Comparison of ENCODE assay signal across 36 cellular contexts in genomic region chr5:164580155-164580554, GRCh38.
"Had no signal": no experiment of that assay in that cellular context is flagged by ENCODE, and none has a peak within 500 bp of the region (broad histone marks: within the 10 kb centered on the region; RNA-seq: fewer than 3 reads in every experiment).

No MANE protein-coding gene starts in this region.

- H3K4me3 ChIP-seq: ascending aorta, cardiac muscle cell, colonic mucosa had no signal

- H3K4me1 Mint-ChIP-seq: activated CD4-positive, alpha-beta T cell treated with anti-CD3 and anti-CD28 coated beads for 36 hours; activated CD4-positive, alpha-beta T cell treated with anti-CD3 and anti-CD28 coated beads, Interleukin-2, amount 10 ng/mL, durations not matched to agents 24 days and 14 days; activated naive CD4-positive, alpha-beta T cell treated with anti-CD3 and anti-CD28 coated beads, Interleukin-2, amount 10 ng/mL, durations not matched to agents 7 days and 5 days; activated naive CD4-positive, alpha-beta T cell treated with anti-CD3 and anti-CD28 coated beads, Interleukin-2, amount 50 U/mL, for 24 hours; activated naive CD8-positive, alpha-beta T cell treated with anti-CD3 and anti-CD28 coated beads, Interleukin-2, amount 10 ng/mL, durations not matched to agents 7 days and 5 days; activated naive CD8-positive, alpha-beta T cell treated with anti-CD3 and anti-CD28 coated beads, Interleukin-2, amount 50 U/mL, for 24 hours; central memory CD8-positive, alpha-beta T cell; WTC11 had no signal

- DNase-seq: activated CD4-positive, alpha-beta memory T cell treated with anti-CD3 and anti-CD28 coated beads for 36 hours; activated CD4-positive, alpha-beta T cell treated with anti-CD3 and anti-CD28 coated beads for 1 hour; activated CD4-positive, alpha-beta T cell treated with anti-CD3 and anti-CD28 coated beads for 36 hours; activated CD4-positive, alpha-beta T cell treated with anti-CD3 and anti-CD28 coated beads, Interleukin-2, amount 10 ng/mL, durations not matched to agents 24 days and 14 days; activated CD4-positive, alpha-beta T cell treated with anti-CD3 and anti-CD28 coated beads, Interleukin-2, amount 50 U/mL, for 1 hour; activated CD4-positive, alpha-beta T cell treated with anti-CD3 and anti-CD28 coated beads, Interleukin-2, amount 50 U/mL, for 4 hours; activated CD4-positive, CD25-positive, alpha-beta regulatory T cell; activated CD8-positive, alpha-beta memory T cell treated with anti-CD3 and anti-CD28 coated beads, Interleukin-2, amount 50 U/mL, for 48 hours; activated CD8-positive, alpha-beta T cell treated with anti-CD3 and anti-CD28 coated beads for 36 hours; activated effector memory CD4-positive, alpha-beta T cell treated with Interleukin-2 at 50 U/mL for 16 hours; activated gamma-delta T cell; activated naive CD4-positive, alpha-beta T cell treated with anti-CD3 and anti-CD28 coated beads, Interleukin-2, amount 10 ng/mL, durations not matched to agents 7 days and 5 days; activated naive CD4-positive, alpha-beta T cell treated with Interleukin-2 at 50 U/mL for 16 hours; activated naive CD8-positive, alpha-beta T cell treated with anti-CD3 and anti-CD28 coated beads, Interleukin-2, amount 10 ng/mL, durations not matched to agents 7 days and 5 days; activated naive CD8-positive, alpha-beta T cell treated with anti-CD3 and anti-CD28 coated beads, Interleukin-2, amount 50 U/mL, for 24 hours; activated T-cell treated with anti-CD3 and anti-CD28 coated beads, Interleukin-2, amount 50 U/mL, for 24 hours; activated T-cell treated with anti-CD3 and anti-CD28 coated beads, Interleukin-2, amount 50 U/mL, for 48 hours; amygdala; anterior cingulate cortex; caudate nucleus; cerebellar nuclear complex; colonic mucosa; T-helper 2 cell; T-helper 9 cell; WERI-Rb-1 had no signal

- H3K27me3 Mint-ChIP-seq: activated CD4-positive, alpha-beta memory T cell treated with anti-CD3 and anti-CD28 coated beads for 36 hours; activated CD4-positive, alpha-beta T cell treated with anti-CD3 and anti-CD28 coated beads for 36 hours; activated CD4-positive, alpha-beta T cell treated with anti-CD3 and anti-CD28 coated beads, Interleukin-2, amount 10 ng/mL, durations not matched to agents 24 days and 14 days; activated CD8-positive, alpha-beta T cell treated with anti-CD3 and anti-CD28 coated beads for 36 hours; activated naive CD4-positive, alpha-beta T cell treated with anti-CD3 and anti-CD28 coated beads, Interleukin-2, amount 10 ng/mL, durations not matched to agents 7 days and 5 days; activated naive CD4-positive, alpha-beta T cell treated with anti-CD3 and anti-CD28 coated beads, Interleukin-2, amount 50 U/mL, for 24 hours; activated naive CD8-positive, alpha-beta T cell; activated naive CD8-positive, alpha-beta T cell treated with anti-CD3 and anti-CD28 coated beads, Interleukin-2, amount 10 ng/mL, durations not matched to agents 7 days and 5 days; activated naive CD8-positive, alpha-beta T cell treated with anti-CD3 and anti-CD28 coated beads, Interleukin-2, amount 50 U/mL, for 24 hours; activated T-cell treated with anti-CD3 and anti-CD28 coated beads, Interleukin-2, amount 50 U/mL, for 24 hours; central memory CD8-positive, alpha-beta T cell had no signal

- H3K27ac ChIP-seq: ascending aorta, cardiac muscle cell, colonic mucosa had no signal

- H3K27me3 ChIP-seq: ascending aorta, cardiac muscle cell, colonic mucosa had no signal

- H3K9me3 ChIP-seq: ascending aorta, colonic mucosa had no signal

- H3K9me3 Mint-ChIP-seq: activated CD4-positive, alpha-beta T cell treated with anti-CD3 and anti-CD28 coated beads, Interleukin-2, amount 10 ng/mL, durations not matched to agents 24 days and 14 days; activated naive CD4-positive, alpha-beta T cell treated with anti-CD3 and anti-CD28 coated beads, Interleukin-2, amount 50 U/mL, for 24 hours; activated T-cell treated with anti-CD3 and anti-CD28 coated beads, Interleukin-2, amount 50 U/mL, for 24 hours; activated T-helper 2 cell treated with anti-CD3 and anti-CD28 coated beads, Interferon-gamma antibody, Interleukin-2, Interleukin-4, amounts not matched to agents 10 μg/mL and 5 μg/mL and 100 μg/mL, durations not matched to agents 14 hours and 24 hours and 36 hours; brain; T-helper 1 cell treated with Interleukin-12 subunit alpha and Interleukin-12 subunit beta and Interleukin-4 antibody, amounts not matched to agents 30 μg/mL and 1 μg/mL, for 36 hours; WTC11 had no signal

- H3K4me3 Mint-ChIP-seq: activated CD4-positive, alpha-beta memory T cell treated with anti-CD3 and anti-CD28 coated beads for 36 hours; activated CD4-positive, alpha-beta T cell treated with anti-CD3 and anti-CD28 coated beads for 36 hours; activated CD4-positive, alpha-beta T cell treated with anti-CD3 and anti-CD28 coated beads, Interleukin-2, amount 10 ng/mL, durations not matched to agents 24 days and 14 days; activated CD8-positive, alpha-beta T cell treated with anti-CD3 and anti-CD28 coated beads for 36 hours; activated naive CD4-positive, alpha-beta T cell treated with anti-CD3 and anti-CD28 coated beads, Interleukin-2, amount 10 ng/mL, durations not matched to agents 7 days and 5 days; activated naive CD4-positive, alpha-beta T cell treated with anti-CD3 and anti-CD28 coated beads, Interleukin-2, amount 50 U/mL, for 24 hours; activated naive CD8-positive, alpha-beta T cell; activated naive CD8-positive, alpha-beta T cell treated with anti-CD3 and anti-CD28 coated beads, Interleukin-2, amount 10 ng/mL, durations not matched to agents 7 days and 5 days; activated naive CD8-positive, alpha-beta T cell treated with anti-CD3 and anti-CD28 coated beads, Interleukin-2, amount 50 U/mL, for 24 hours; activated T-cell treated with anti-CD3 and anti-CD28 coated beads, Interleukin-2, amount 50 U/mL, for 24 hours; brain; central memory CD8-positive, alpha-beta T cell; T-helper 1 cell treated with Interleukin-12 subunit alpha and Interleukin-12 subunit beta and Interleukin-4 antibody, amounts not matched to agents 30 μg/mL and 1 μg/mL, for 36 hours; T-helper 2 cell treated with Interferon-gamma antibody and Interleukin-4, amounts not matched to agents 5 μg/mL and 100 μg/mL, for 36 hours; WTC11 had no signal

- H3K36me3 ChIP-seq: ascending aorta, cardiac muscle cell, colonic mucosa, WERI-Rb-1 had no signal

- H3K4me1 ChIP-seq: ascending aorta, colonic mucosa had no signal

- H3K27ac Mint-ChIP-seq: activated CD4-positive, alpha-beta memory T cell treated with anti-CD3 and anti-CD28 coated beads for 36 hours; activated CD4-positive, alpha-beta T cell treated with anti-CD3 and anti-CD28 coated beads for 36 hours; activated CD4-positive, alpha-beta T cell treated with anti-CD3 and anti-CD28 coated beads, Interleukin-2, amount 10 ng/mL, durations not matched to agents 24 days and 14 days; activated CD8-positive, alpha-beta T cell treated with anti-CD3 and anti-CD28 coated beads for 36 hours; activated naive CD4-positive, alpha-beta T cell treated with anti-CD3 and anti-CD28 coated beads, Interleukin-2, amount 10 ng/mL, durations not matched to agents 7 days and 5 days; activated naive CD4-positive, alpha-beta T cell treated with anti-CD3 and anti-CD28 coated beads, Interleukin-2, amount 50 U/mL, for 24 hours; activated naive CD8-positive, alpha-beta T cell; activated naive CD8-positive, alpha-beta T cell treated with anti-CD3 and anti-CD28 coated beads, Interleukin-2, amount 10 ng/mL, durations not matched to agents 7 days and 5 days; activated naive CD8-positive, alpha-beta T cell treated with anti-CD3 and anti-CD28 coated beads, Interleukin-2, amount 50 U/mL, for 24 hours; activated T-cell treated with anti-CD3 and anti-CD28 coated beads, Interleukin-2, amount 50 U/mL, for 24 hours; activated T-helper 2 cell treated with anti-CD3 and anti-CD28 coated beads, Interferon-gamma antibody, Interleukin-2, Interleukin-4, amounts not matched to agents 10 μg/mL and 5 μg/mL and 100 μg/mL, durations not matched to agents 14 hours and 24 hours and 36 hours; brain; T-helper 1 cell treated with Interleukin-12 subunit alpha and Interleukin-12 subunit beta and Interleukin-4 antibody, amounts not matched to agents 30 μg/mL and 1 μg/mL, for 36 hours; T-helper 2 cell treated with Interferon-gamma antibody and Interleukin-4, amounts not matched to agents 5 μg/mL and 100 μg/mL, for 36 hours; WTC11 had no signal

- ATAC-seq: activated CD4-positive, alpha-beta T cell treated with anti-CD3 and anti-CD28 coated beads for 36 hours; activated CD4-positive, CD25-positive, alpha-beta regulatory T cell treated with anti-CD3 and anti-CD28 coated beads, Interleukin-2, amount 50 U/mL, for 24 hours; activated CD8-positive, alpha-beta T cell treated with anti-CD3 and anti-CD28 coated beads for 36 hours; activated naive CD8-positive, alpha-beta T cell treated with anti-CD3 and anti-CD28 coated beads, Interleukin-2, amount 50 U/mL, for 24 hours; WTC11 had no signal

- H3K36me3 Mint-ChIP-seq: activated CD4-positive, alpha-beta memory T cell treated with anti-CD3 and anti-CD28 coated beads for 36 hours; activated naive CD4-positive, alpha-beta T cell treated with anti-CD3 and anti-CD28 coated beads, Interleukin-2, amount 10 ng/mL, durations not matched to agents 7 days and 5 days; activated naive CD4-positive, alpha-beta T cell treated with anti-CD3 and anti-CD28 coated beads, Interleukin-2, amount 50 U/mL, for 24 hours; activated naive CD8-positive, alpha-beta T cell; activated naive CD8-positive, alpha-beta T cell treated with anti-CD3 and anti-CD28 coated beads, Interleukin-2, amount 10 ng/mL, durations not matched to agents 7 days and 5 days; brain; WTC11 had no signal
